In genomic region chrX:65595460-65595876, GRCh38 we compare ENCODE assay signal across 8 cellular contexts.
DNase-seq lines count a peak whose midpoint lies in the region; ATAC-seq and TF ChIP-seq lines count a peak whose summit lies in the region.

No MANE protein-coding gene starts in this region.

- H3K4me1 ChIP-seq in BLaER1 = peaks cover 9% of the 10 kb centered on the region; the same call in 1 of the 2 replicates
- H3K4me1 ChIP-seq in lung (ENCODE audit: control insufficient read depth in 2 of 2, insufficient read depth in 2 of 2, low read length in 2 of 2) = peaks cover 3 to 6% of the 10 kb centered on the region in 2 donors

- no peak overlapping the region for H3K9ac ChIP-seq in BLaER1

- WGBS in lung, 2 donors = 0 to 9% methylated on average over 3 of the region's 3 CpGs

- TF ChIP-seq CTCF in dorsolateral prefrontal cortex (IDR thresholded peaks at IDR 0.05 in 54 of 56, conservative IDR thresholded peaks at IDR 0.05 in 2 of 56; ENCODE audit: low read depth in 1 of 56, partially characterized antibody in 56 of 56) = peak; percentile 63 to 99 (median 94)
- peak; percentile 100 for TF ChIP-seq CTCF in lung (IDR thresholded peaks at IDR 0.05; ENCODE audit: control extremely low read depth, extremely low read depth)

- no peaks in the 10 kb centered on the region for H3K36me3 ChIP-seq in BLaER1
- no peaks in the 10 kb centered on the region for H3K36me3 ChIP-seq in lung (ENCODE audit: control insufficient read depth in 2 of 2, insufficient read depth in 2 of 2, low read length in 2 of 2)

- H3K4me3 ChIP-seq in BLaER1 = no peak overlapping the region
- H3K4me3 ChIP-seq in dorsolateral prefrontal cortex = no peak overlapping the region
- H3K4me3 ChIP-seq in lung = no peak overlapping the region

- H3K4me2 ChIP-seq in BLaER1 = no peak overlapping the region

- intact Hi-C loops in dorsolateral prefrontal cortex (cut with DNase I) = loop anchor here in 1 of 2 donors (10.0 kb wide), 1 partner anchor 109 kb away; no protein-coding TSS in a partner anchor

- ATAC-seq in GM19328 (IDR thresholded peaks at IDR 0.05; ENCODE audit: unreplicated experiment) (peak; percentile 75), HG03457 (IDR thresholded peaks at IDR 0.05; ENCODE audit: unreplicated experiment) (peak; percentile 64), lung (ENCODE audit: insufficient read depth, low FRiP score) (peak; percentile 96)

- peaks cover 66% of the 10 kb centered on the region for H3K27me3 ChIP-seq in BLaER1
- peaks cover 0 to 90% (median 29%) of the 10 kb centered on the region in 45 donors for H3K27me3 ChIP-seq in dorsolateral prefrontal cortex
- no peaks in the 10 kb centered on the region for H3K27me3 ChIP-seq in lung (ENCODE audit: control insufficient read depth, insufficient read depth)

- H4K20me1 ChIP-seq in BLaER1 = no peaks in the 10 kb centered on the region

- peak overlapping the region; percentile 50 for H3K27ac ChIP-seq in BLaER1
- peak overlapping the region in 44 of 59 donors; percentile 1 to 80 (median 62) for H3K27ac ChIP-seq in dorsolateral prefrontal cortex
- peak overlapping the region; percentile 40 to 66 for H3K27ac ChIP-seq in lung (ENCODE audit: low read depth in 1 of 2, low read length in 1 of 2)

- no peaks in the 10 kb centered on the region for H3K9me3 ChIP-seq in BLaER1
- H3K9me3 ChIP-seq in lung (ENCODE audit: control insufficient read depth in 2 of 2, insufficient read depth in 1 of 2, low read length in 1 of 2) = no peaks in the 10 kb centered on the region

- peak; percentile 28 for DNase-seq in NCI-H774 (lab: John Stamatoyannopoulos, UW)
- DNase-seq in activated CD4-positive, alpha-beta T cell treated with anti-CD3 and anti-CD28 coated beads, Interleukin-2, amount 50 U/mL, for 48 hours = peak; percentile 96 to 97
- DNase-seq in dorsolateral prefrontal cortex = peak; percentile 59 to 94 (median 82)
- peak; percentile 96 for DNase-seq in lung (ENCODE audit: low spot score)
- peak; percentile 76 to 82 (median 78) for DNase-seq in stimulated activated CD4-positive, alpha-beta T cell treated with anti-CD3 and anti-CD28 coated beads, TNF-alpha, amount 100 ng/mL, for 4 hours (ENCODE audit: low read depth in 3 of 3)

Comparison
In these comparisons a context has a peak if more than half of its experiments do, and no peak if none do; other contexts are left out.
1. DNase-seq: peak in every context shown above with its lines; median percentile 96 in activated CD4-positive, alpha-beta T cell treated with anti-CD3 and anti-CD28 coated beads, Interleukin-2, amount 50 U/mL, for 48 hours; 96 in lung; 82 in dorsolateral prefrontal cortex; 78 in stimulated activated CD4-positive, alpha-beta T cell treated with anti-CD3 and anti-CD28 coated beads, TNF-alpha, amount 100 ng/mL, for 4 hours; 28 in NCI-H774.